In genomic region chr5:60535198-60535597, GRCh38 we compare ENCODE assay signal across 32 cellular contexts.
DNase-seq lines count a peak whose midpoint lies in the region; ATAC-seq and TF ChIP-seq lines count a peak whose summit lies in the region.
"Had no signal": no experiment of that assay in that cellular context is flagged by ENCODE, and none has a peak within 500 bp of the region (broad histone marks: within the 10 kb centered on the region; RNA-seq: fewer than 3 reads in every experiment).

No MANE protein-coding gene starts in this region.

- peak overlapping the region; percentile 84 for H3K27ac ChIP-seq in DOHH2 (ENCODE audit: low read depth, low read length)
- H3K27ac ChIP-seq: body of pancreas, HL-60, left ventricle myocardium inferior, PC-9, right atrium auricular region, SK-N-MC, suprapubic skin, upper lobe of right lung had no signal

- H3K27me3 ChIP-seq in DOHH2 (ENCODE audit: control insufficient read depth, low read length): no peaks in the 10 kb centered on the region
- H3K27me3 ChIP-seq: body of pancreas, MG63, right atrium auricular region, suprapubic skin, upper lobe of right lung had no signal

- H3K4me2 ChIP-seq in DOHH2 (ENCODE audit: low read length): peak overlapping the region; percentile 68
- H3K4me2 ChIP-seq: GM23338, PC-9 had no signal

- peaks cover 76% of the 10 kb centered on the region for H3K4me1 ChIP-seq in DOHH2 (ENCODE audit: control insufficient read depth, low read length)
- H3K4me1 ChIP-seq: body of pancreas, suprapubic skin, upper lobe of right lung had no signal

- peaks cover 19% of the 10 kb centered on the region for H3F3A ChIP-seq in DOHH2 (ENCODE audit: control insufficient read depth, insufficient read depth)

- no peak for TF ChIP-seq CTCF in DOHH2 (IDR thresholded peaks at IDR 0.05; ENCODE audit: low read depth, low read length, poor library complexity, severe bottlenecking)

- no peaks in the 10 kb centered on the region for H4K20me1 ChIP-seq in DOHH2 (ENCODE audit: control insufficient read depth, insufficient read depth, low read depth, low read length)

- H3K36me3 ChIP-seq in DOHH2 (ENCODE audit: control insufficient read depth, low read length): peaks cover 5% of the 10 kb centered on the region; the same call in 1 of the 2 replicates
- H3K36me3 ChIP-seq: left ventricle myocardium inferior, MG63, right atrium auricular region, suprapubic skin, upper lobe of right lung had no signal

- 0 out of 2 replicates have a peak, but pooled peaks cover 4% of the 10 kb centered on the region for H3K9me3 ChIP-seq in DOHH2 (ENCODE audit: control insufficient read depth, insufficient read depth, low read length)
- H3K9me3 ChIP-seq: body of pancreas, MG63, right atrium auricular region, suprapubic skin, upper lobe of right lung had no signal

- no peaks in the 10 kb centered on the region for H3K79me2 ChIP-seq in DOHH2 (ENCODE audit: control insufficient read depth, low read length)

- H3K9me2 ChIP-seq in DOHH2 (replicated peaks; ENCODE audit: control insufficient read depth, low read length): no peaks in the 10 kb centered on the region

- H3K4me3 ChIP-seq in DOHH2 (ENCODE audit: low read length): peak overlapping the region; percentile 55
- H3K4me3 ChIP-seq: body of pancreas, GM23338, left ventricle myocardium inferior, MG63, PC-9, right atrium auricular region, SK-N-MC, suprapubic skin, upper lobe of right lung had no signal

- DNase-seq in NCI-H526 (lab: John Stamatoyannopoulos, UW) (peak; percentile 11 to 27), mesenteric fat pad (ENCODE audit: low spot score) (no peak), NCI-H146 treated with DMSO at 0.1 percent for 48 hours (lab: John Stamatoyannopoulos, UW; ENCODE audit: unreplicated experiment) (no peak), NCI-H748 treated with DMSO at 0.1 percent for 48 hours (lab: John Stamatoyannopoulos, UW) (no peak)
- DNase-seq: 8988T; activated B cell treated with CpG ODN at 0.5 μM for 24 hours; activated CD8-positive, alpha-beta memory T cell treated with anti-CD3 and anti-CD28 coated beads, Interleukin-2, amount 10 ng/mL, durations not matched to agents 7 days and 5 days; activated T-cell treated with anti-CD3 and anti-CD28 coated beads, Interleukin-2, amount 50 U/mL, for 4 hours; body of pancreas; Calu3; DMS79 treated with DMSO at 0.1 percent for 48 hours; endodermal cell; GF-D8; islet precursor cell; KG1; left ventricle myocardium inferior; MG63; NCI-H2029; NCI-H524 treated with DMSO at 0.1 percent for 48 hours; PC-9; small intestine; stimulated activated naive CD4-positive, alpha-beta T cell treated with Interleukin-2 at 50 U/mL for 16 hours; upper lobe of right lung had no signal

- ATAC-seq in GM19397 (IDR thresholded peaks at IDR 0.05; ENCODE audit: unreplicated experiment) (peak; percentile 53), HG03039 (IDR thresholded peaks at IDR 0.05; ENCODE audit: unreplicated experiment) (peak; percentile 52), HG03432 (IDR thresholded peaks at IDR 0.05; ENCODE audit: unreplicated experiment) (no peak)
- ATAC-seq: activated CD8-positive, alpha-beta memory T cell treated with anti-CD3 and anti-CD28 coated beads, Interleukin-2, amount 10 ng/mL, durations not matched to agents 7 days and 5 days; activated T-cell treated with anti-CD3 and anti-CD28 coated beads, Interleukin-2, amount 50 U/mL, for 4 hours; body of pancreas; GM23338; upper lobe of right lung had no signal

Comparison
In these comparisons a context has a peak if more than half of its experiments do, and no peak if none do; other contexts are left out.
1. DNase-seq: peak in NCI-H526 (2 of 2); none in mesenteric fat pad (single experiment), NCI-H146 treated with DMSO at 0.1 percent for 48 hours (single experiment) and NCI-H748 treated with DMSO at 0.1 percent for 48 hours (single experiment).